Comparison of ENCODE assay signal across 8 cellular contexts in genomic region chr3:100400782-100401673, GRCh38. TPM values are rescaled to one million over a fixed set of nuclear protein-coding genes. Genes with fewer than 3 reads are reported as not detected.
DNase-seq lines count a peak whose midpoint lies in the region; ATAC-seq and TF ChIP-seq lines count a peak whose summit lies in the region.

LNP1 (plus strand) TSS chr3:100401539; CDS start chr3:100429730, 28,191 bp downstream.
TOMM70 (minus strand) TSS chr3:100401089; CDS start chr3:100400949, 140 bp downstream.

- H3K9ac ChIP-seq in SK-N-SH: peak within 1 kb of the TSS; percentile 83

- peaks cover 33% of the 10 kb centered on the region for H4K20me1 ChIP-seq in SK-N-SH (ENCODE audit: insufficient read depth)

- peaks cover 20 to 42% of the 10 kb centered on the region in 2 donors for H3K36me3 Mint-ChIP-seq in activated naive CD4-positive, alpha-beta T cell treated with anti-CD3 and anti-CD28 coated beads, Interleukin-2, amount 50 U/mL, for 72 hours

- no peak for TF ChIP-seq RAD21 in SK-N-SH (IDR thresholded peaks at IDR 0.05; ENCODE audit: low read length)

- no peaks in the 10 kb centered on the region for H3K27me3 ChIP-seq in SK-N-SH (ENCODE audit: insufficient read depth)

- peak within 1 kb of the TSS; percentile 87 to 97 for H3K4me3 ChIP-seq in SK-N-SH (ENCODE audit: low read depth in 2 of 2, low read length in 1 of 2)

- POLR2A ChIA-PET in GM10248 (lab: Yijun Ruan, JAX) (interaction anchor here (1.1 to 1.3 kb wide), 4 partner anchors 16 to 310 kb away, joined by 3 to 4 read pairs (median 3); partner anchors contain the start of genes TBC1D23 and TMEM45A), SK-N-SH (lab: Yijun Ruan, JAX) (interaction anchor here (0.6 to 2.6 kb wide), 7 partner anchors 14 to 1169 kb away, joined by 3 to 6 read pairs (median 3); partner anchors contain the start of gene TMEM45A)

- TF ChIP-seq CTCF in GM10248 (IDR thresholded peaks at IDR 0.05; ENCODE audit: control extremely low read depth, extremely low read depth, low read depth, missing control alignments) (no peak), SK-N-SH (IDR thresholded peaks at IDR 0.05) (no peak)

- peaks cover 0 to 5% of the 10 kb centered on the region in 2 experiments for H3K36me3 ChIP-seq in SK-N-SH (replicated peaks in 1 of 2; ENCODE audit: control insufficient read depth in 1 of 2, insufficient read depth in 2 of 2, low read length in 1 of 2)

- H3K9me2 ChIP-seq in SK-N-SH: no peaks in the 10 kb centered on the region

- peaks cover 90% of the 10 kb centered on the region for H3K79me2 ChIP-seq in SK-N-SH (ENCODE audit: insufficient read depth)

- H2AFZ ChIP-seq in SK-N-SH (ENCODE audit: low read depth): peak within 1 kb of the TSS; percentile 93

- WGBS in SK-N-SH (ENCODE audit: low lambda C conversion rate): 2% methylated on average over 54 of the region's 64 CpGs

- H3F3A ChIP-seq in SK-N-SH (replicated peaks; ENCODE audit: insufficient read depth): peaks cover 3% of the 10 kb centered on the region

- H3K27ac ChIP-seq in SK-N-SH (ENCODE audit: low read depth in 2 of 2, low read length in 1 of 2) (peak within 1 kb of the TSS; percentile 94 to 99), temporal lobe (ENCODE audit: low read depth, low read length) (peak within 1 kb of the TSS; percentile 70)

- CTCF ChIA-PET in GM10248 (lab: Yijun Ruan, JAX) (interaction anchor here (0.7 to 2.1 kb wide), 12 partner anchors 9 to 190 kb away, joined by 3 to 9 read pairs (median 4); no protein-coding TSS in a partner anchor), SK-N-SH (lab: Yijun Ruan, JAX) (interaction anchor here (0.7 to 1.3 kb wide), 8 partner anchors 42 to 569 kb away, joined by 3 read pairs; partner anchors contain the start of gene TMEM45A)

- H3K4me1 ChIP-seq in SK-N-SH (ENCODE audit: control insufficient read depth in 1 of 2, insufficient read depth in 2 of 2, low read depth in 1 of 2, low read length in 1 of 2): peaks cover 0 to 13% of the 10 kb centered on the region in 2 experiments; a peak in 3 of 4 replicates

- H3K4me2 ChIP-seq in SK-N-SH: peak within 1 kb of the TSS; percentile 89

- H3K27ac Mint-ChIP-seq in activated naive CD4-positive, alpha-beta T cell treated with anti-CD3 and anti-CD28 coated beads, Interleukin-2, amount 50 U/mL, for 72 hours: peak within 1 kb of the TSS; percentile 96

- peak; percentile 91 for DNase-seq in GM10248 (ENCODE audit: extremely low spot score)
- peak; percentile 96 for DNase-seq in NCI-H1092 (lab: John Stamatoyannopoulos, UW)
- peak; percentile 91 for DNase-seq in SK-N-SH
- DNase-seq in activated naive CD4-positive, alpha-beta T cell treated with anti-CD3 and anti-CD28 coated beads, Interleukin-2, amount 50 U/mL, for 72 hours (ENCODE audit: low spot score in 2 of 2): peak; percentile 90 to 94
- peak; percentile 94 for DNase-seq in glomerular visceral epithelial cell (ENCODE audit: extremely low spot score)
- peak; percentile 93 for DNase-seq in occipital lobe (lab: John Stamatoyannopoulos, UW)

- ATAC-seq in HG02610 (IDR thresholded peaks at IDR 0.05; ENCODE audit: unreplicated experiment): peak; percentile 90
- peak; percentile 91 to 94 for ATAC-seq in activated naive CD4-positive, alpha-beta T cell treated with anti-CD3 and anti-CD28 coated beads, Interleukin-2, amount 50 U/mL, for 72 hours

- TF ChIP-seq EP300 in SK-N-SH (IDR thresholded peaks at IDR 0.05; ENCODE audit: borderline replicate concordance in 1 of 2, low read depth in 1 of 2, low read length in 1 of 2): no peak

- no peaks in the 10 kb centered on the region for H3K9me3 Mint-ChIP-seq in activated naive CD4-positive, alpha-beta T cell treated with anti-CD3 and anti-CD28 coated beads, Interleukin-2, amount 50 U/mL, for 72 hours

- H3K9me3 ChIP-seq in SK-N-SH: no peaks in the 10 kb centered on the region

TF ChIP-seq in SK-N-SH, 30 proteins besides CTCF, POLR2A, EP300 and RAD21 (continues in another document):
- TF ChIP-seq TAF1 (IDR thresholded peaks at IDR 0.05; ENCODE audit: borderline replicate concordance, low read depth, low read length) (peak; percentile 73), GATA2 (CRISPR knock-in tag; IDR thresholded peaks at IDR 0.05) (no peak), ELF1 (IDR thresholded peaks at IDR 0.05) (peak; percentile 77), FOXJ3 (CRISPR knock-in tag; IDR thresholded peaks at IDR 0.05) (no peak), GABPA (IDR thresholded peaks at IDR 0.05; ENCODE audit: low read depth) (peak; percentile 95), JUND (IDR thresholded peaks at IDR 0.05) (no peak), NRF1 (IDR thresholded peaks at IDR 0.05; ENCODE audit: low read depth, low read length) (no peak), NFIC (IDR thresholded peaks at IDR 0.05; ENCODE audit: borderline replicate concordance) (no peak; the same call in 1 of the 2 replicates), YY1 (IDR thresholded peaks at IDR 0.05; ENCODE audit: low read depth) (no peak), CHD2 (IDR thresholded peaks at IDR 0.05; ENCODE audit: low read length, partially characterized antibody) (peak; percentile 91), TCF12 (IDR thresholded peaks at IDR 0.05) (no peak), RXRA (IDR thresholded peaks at IDR 0.05; ENCODE audit: borderline replicate concordance, low read depth) (no peak; the same call in 1 of the 2 replicates), SIN3A (IDR thresholded peaks at IDR 0.05; ENCODE audit: borderline replicate concordance, low read depth, low read length) (peak; percentile 67), REST (IDR thresholded peaks at IDR 0.05; ENCODE audit: low read depth, low read length) (0 out of 2 replicates have a peak, but pooled peaks have one; percentile 16), FOSL2 (IDR thresholded peaks at IDR 0.05; ENCODE audit: borderline replicate concordance, low read depth) (no peak), RFX5 (IDR thresholded peaks at IDR 0.05; ENCODE audit: low read length) (no peak), PBX3 (IDR thresholded peaks at IDR 0.05) (peak; percentile 13)
- TF ChIP-seq, protein P1, sequence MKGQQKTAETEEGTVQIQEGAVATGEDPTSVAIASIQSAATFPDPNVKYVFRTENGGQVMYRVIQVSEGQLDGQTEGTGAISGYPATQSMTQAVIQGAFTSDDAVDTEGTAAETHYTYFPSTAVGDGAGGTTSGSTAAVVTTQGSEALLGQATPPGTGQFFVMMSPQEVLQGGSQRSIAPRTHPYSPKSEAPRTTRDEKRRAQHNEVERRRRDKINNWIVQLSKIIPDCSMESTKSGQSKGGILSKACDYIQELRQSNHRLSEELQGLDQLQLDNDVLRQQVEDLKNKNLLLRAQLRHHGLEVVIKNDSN (IDR thresholded peaks at IDR 0.05; ENCODE audit: borderline replicate concordance, low read depth): no peak

RNA-seq across cellular contexts. Expression of gene LNP1, which starts in this region (rescaled TPM):
- 2.3 and 2.5 TPM in 2 replicates for polyA plus RNA-seq in SK-N-SH (2012; rRNA removed)
- polyA plus RNA-seq in SK-N-SH (2012; cell fraction: cytosol; rRNA removed): 2.8 and 3.7 TPM in 2 replicates
- 1.9 and 2.0 TPM in 2 replicates for polyA plus RNA-seq in SK-N-SH (2012; cell fraction: nucleus; rRNA removed)
- total RNA-seq in activated naive CD4-positive, alpha-beta T cell treated with anti-CD3 and anti-CD28 coated beads, Interleukin-2, amount 50 U/mL, for 72 hours: 1 to 10 TPM; 1.9 to 2.0 TPM
- total RNA-seq in occipital lobe: 6.4 TPM
- total RNA-seq in temporal lobe: 7.6 TPM

RNA-seq across cellular contexts. Expression of gene TOMM70, which starts in this region (rescaled TPM):
- 17.4 and 23.2 TPM in 2 replicates for polyA plus RNA-seq in SK-N-SH (2012; rRNA removed)
- 26.5 and 30.9 TPM in 2 replicates for polyA plus RNA-seq in SK-N-SH (2012; cell fraction: cytosol; rRNA removed)
- polyA plus RNA-seq in SK-N-SH (2012; cell fraction: nucleus; rRNA removed): 11.2 and 19.0 TPM in 2 replicates
- 10 to 100 TPM; 47.2 to 52.8 TPM for total RNA-seq in activated naive CD4-positive, alpha-beta T cell treated with anti-CD3 and anti-CD28 coated beads, Interleukin-2, amount 50 U/mL, for 72 hours
- total RNA-seq in occipital lobe (125 TPM), temporal lobe (94.4 TPM)

Comparison
In these comparisons a context has a peak if more than half of its experiments do, and no peak if none do; other contexts are left out.
1. Peak in every context shown above with its lines: DNase-seq, ATAC-seq, H3K4me3 ChIP-seq and H3K27ac ChIP-seq.